In the genomic region with DNA sequence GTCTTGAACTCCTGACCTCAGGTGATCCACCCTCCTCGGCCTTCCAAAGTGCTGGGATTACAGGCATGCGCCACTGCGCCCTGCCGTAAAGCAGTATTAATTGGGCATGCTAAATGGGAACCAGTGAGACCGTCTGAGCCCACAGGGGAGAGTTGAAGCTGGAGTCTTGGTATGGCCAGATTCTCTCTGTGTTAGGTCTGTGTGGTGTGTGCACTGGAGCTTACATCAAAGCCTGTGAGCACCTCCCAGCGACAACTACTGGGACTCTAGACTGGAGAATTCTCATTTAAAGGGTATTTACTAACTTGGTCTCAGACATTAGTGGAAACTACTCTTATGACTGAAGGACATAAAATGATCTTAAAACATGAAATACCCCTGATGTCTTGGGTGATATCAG, we compare ENCODE assay signal across 20 cellular contexts. TPM values are rescaled to one million over a fixed set of nuclear protein-coding genes. Genes with fewer than 3 reads are reported as not detected.
DNase-seq lines count a peak whose midpoint lies in the region; ATAC-seq, FAIRE-seq and TF ChIP-seq lines count a peak whose summit lies in the region.
"Had no signal": no experiment of that assay in that cellular context is flagged by ENCODE, and none has a peak within 500 bp of the region (broad histone marks: within the 10 kb centered on the region; RNA-seq: fewer than 3 reads in every experiment).

No MANE protein-coding gene starts in this region.

- H3K27me3 ChIP-seq in HepG2 (ENCODE audit: control insufficient read depth in 1 of 2, insufficient read depth in 2 of 2, low read length in 2 of 2) (peaks cover 2 to 8% of the 10 kb centered on the region in 2 experiments; a peak in 1 of 5 replicates), right lobe of liver (no peaks in the 10 kb centered on the region), K562 (ENCODE audit: control insufficient read depth in 2 of 2, insufficient read depth in 2 of 2, low read length in 2 of 2) (peaks cover 4 to 21% of the 10 kb centered on the region in 2 experiments; a peak in 4 of 5 replicates), kidney epithelial cell (ENCODE audit: control insufficient read depth, insufficient read depth, low read length) (no peaks in the 10 kb centered on the region)

- WGBS in HepG2 (ENCODE audit: low lambda C conversion rate): 71% methylated on average over 6 of the region's 6 CpGs
- 67% methylated on average over 1 of the region's 6 CpGs for WGBS in right lobe of liver (ENCODE audit: insufficient coverage, low coverage, low lambda C conversion rate, missing lambda C conversion rate)
- 1% methylated on average over 6 of the region's 6 CpGs for WGBS in K562 (ENCODE audit: insufficient coverage, low coverage, missing lambda C conversion rate)

- peak; percentile 13; the same call in 1 of the 3 replicates for ATAC-seq in HepG2
- ATAC-seq in right lobe of liver: no peak
- ATAC-seq in K562: peak; percentile 65
- ATAC-seq in GM19035 (IDR thresholded peaks at IDR 0.05; ENCODE audit: unreplicated experiment): no peak
- ATAC-seq: A549 had no signal

- H3K36me3 ChIP-seq in HepG2 (replicated peaks in 1 of 2; ENCODE audit: control insufficient read depth in 1 of 2, insufficient read depth in 2 of 2, low read length in 2 of 2) (no peaks in the 10 kb centered on the region), right lobe of liver (no peaks in the 10 kb centered on the region), K562 (ENCODE audit: control insufficient read depth, insufficient read depth, low read length) (no peaks in the 10 kb centered on the region), kidney epithelial cell (ENCODE audit: control insufficient read depth, insufficient read depth, low read length) (no peaks in the 10 kb centered on the region)

- no peak for TF ChIP-seq EP300 in HepG2 (IDR thresholded peaks at IDR 0.05; ENCODE audit: low read depth in 2 of 2, low read length in 2 of 2)
- TF ChIP-seq EP300 in HepG2 (CRISPR knock-in tag; IDR thresholded peaks at IDR 0.05; ENCODE audit: borderline replicate concordance): no peak
- no peak for TF ChIP-seq EP300 in K562 (IDR thresholded peaks at IDR 0.05; ENCODE audit: low read length)

- POLR2A ChIA-PET in HepG2 (lab: Yijun Ruan, JAX): no interaction called here
- POLR2A ChIA-PET in K562 (lab: Yijun Ruan, JAX): interaction anchor here (0.5 kb wide), 1 partner anchor 365 kb away, joined by 3 read pairs; no protein-coding TSS in a partner anchor

- in situ Hi-C loops in HepG2 (cut with HindIII; ENCODE audit: extremely low pct_ligation_motif_present, low pct_unique_long_range_greater_than_20kb): no loop called here
- in situ Hi-C loops in K562 (cut with MboI): no loop called here

- CTCF ChIA-PET in HepG2 (lab: Yijun Ruan, JAX; ENCODE audit: low intra/inter-chr PET ratio, low total read pairs): no interaction called here
- CTCF ChIA-PET in K562 (lab: Yijun Ruan, JAX; ENCODE audit: low intra/inter-chr PET ratio): no interaction called here

- peaks cover 16% of the 10 kb centered on the region for H3K4me1 ChIP-seq in HepG2 (ENCODE audit: insufficient read depth, low read length)
- H3K4me1 ChIP-seq in right lobe of liver: peaks cover 0 to 4% (median 0%) of the 10 kb centered on the region in 4 donors
- H3K4me1 ChIP-seq in K562 (replicated peaks in 1 of 2; ENCODE audit: control insufficient read depth in 2 of 2, insufficient read depth in 2 of 2, low read length in 2 of 2): no peaks in the 10 kb centered on the region; a peak in 1 of 5 replicates

- no peak overlapping the region for H3K4me2 ChIP-seq in HepG2 (ENCODE audit: low read depth, low read length)
- no peak overlapping the region for H3K4me2 ChIP-seq in K562 (ENCODE audit: insufficient read depth, low read length)
- H3K4me2 ChIP-seq: A549 had no signal

- H3K9ac ChIP-seq in HepG2 (ENCODE audit: insufficient read depth, low read depth, low read length): no peak overlapping the region
- H3K9ac ChIP-seq in K562 (ENCODE audit: insufficient read depth in 1 of 2, low read depth in 2 of 2, low read length in 2 of 2): no peak overlapping the region
- H3K9ac ChIP-seq: GM23248 had no signal

- no peaks in the 10 kb centered on the region for H3K9me3 ChIP-seq in HepG2 (ENCODE audit: low read length)
- H3K9me3 ChIP-seq in right lobe of liver: no peaks in the 10 kb centered on the region
- H3K9me3 ChIP-seq in K562 (replicated peaks; ENCODE audit: control insufficient read depth, insufficient read depth, low read depth, low read length): no peaks in the 10 kb centered on the region
- H3K9me3 ChIP-seq: A549, Caco-2 had no signal

- BruUV-seq in HepG2 (replicated peaks; lab: Mats Ljungman, UMichigan): no TSS peak
- BruUV-seq in K562 (replicated peaks; lab: Mats Ljungman, UMichigan): no TSS peak

- H4K20me1 ChIP-seq in HepG2 (ENCODE audit: insufficient read depth, low read length) (no peaks in the 10 kb centered on the region), K562 (replicated peaks; ENCODE audit: control insufficient read depth, insufficient read depth, low read length) (no peaks in the 10 kb centered on the region)

- no peak overlapping the region for H3K27ac ChIP-seq in HepG2 (ENCODE audit: extremely low read length, insufficient read depth, low read length)
- no peak overlapping the region for H3K27ac ChIP-seq in right lobe of liver
- H3K27ac ChIP-seq in K562 (ENCODE audit: extremely low read depth, low read depth, low read length): no peak overlapping the region
- H3K27ac ChIP-seq: 22Rv1, A549, C4-2B, GM23248 had no signal

- no peak overlapping the region for H3K4me3 ChIP-seq in HepG2 (replicated peaks in 1 of 3; ENCODE audit: insufficient read depth in 1 of 3, low read depth in 2 of 3, low read length in 3 of 3)
- H3K4me3 ChIP-seq in right lobe of liver: no peak overlapping the region
- no peak overlapping the region for H3K4me3 ChIP-seq in K562
- no peak overlapping the region for H3K4me3 ChIP-seq in kidney epithelial cell (ENCODE audit: low read depth, low read length)
- H3K4me3 ChIP-seq: A549, GM23248 had no signal

- FAIRE-seq in HepG2 (lab: Jason Lieb, UNC) (no peak), K562 (lab: Jason Lieb, UNC) (no peak)
- FAIRE-seq: A549, D721Med, G401.6, H54 had no signal

- H3K9me1 ChIP-seq in K562 (ENCODE audit: control insufficient read depth, insufficient read depth, low read length): no peaks in the 10 kb centered on the region

- intact Hi-C loops in HepG2 (cut with micrococcal nuclease; ENCODE audit: unreplicated experiment): no loop called here
- intact Hi-C loops in right lobe of liver (cut with DNase I): no loop called here
- intact Hi-C loops in K562 (cut with micrococcal nuclease): loop anchor here (5.0 to 10.0 kb wide), 3 partner anchors 130 to 402 kb away; no protein-coding TSS in a partner anchor

- no peak for TF ChIP-seq POLR2A in HepG2 (IDR thresholded peaks at IDR 0.05; ENCODE audit: insufficient read depth in 1 of 2, low read depth in 2 of 2, low read length in 2 of 2)
- TF ChIP-seq POLR2A in right lobe of liver (IDR thresholded peaks at IDR 0.05): no peak
- TF ChIP-seq POLR2A in K562 (conservative IDR thresholded peaks at IDR 0.05): no peak

- no peak for DNase-seq in HepG2 (ENCODE audit: low spot score)
- DNase-seq in right lobe of liver: no peak
- DNase-seq in K562 (ENCODE audit: extremely low read depth in 1 of 4, low spot score in 3 of 4): peak in 1 of 4 experiments; percentile 14
- no peak for DNase-seq in kidney epithelial cell (ENCODE audit: low read depth)
- DNase-seq in NCI-H2227 treated with DMSO at 0.1 percent for 48 hours (lab: John Stamatoyannopoulos, UW): no peak
- no peak for DNase-seq in LoVo (ENCODE audit: low spot score)
- DNase-seq: AML-193; Caco-2; CD4-positive, alpha-beta T cell; GM23248; HCEC 1CT had no signal

- no peak overlapping the region for H2AFZ ChIP-seq in HepG2 (ENCODE audit: low read length)
- no peak overlapping the region for H2AFZ ChIP-seq in K562 (ENCODE audit: low read depth, low read length)
- H2AFZ ChIP-seq: GM23248 had no signal

- H3K79me2 ChIP-seq in HepG2 (ENCODE audit: insufficient read depth, low read length) (no peaks in the 10 kb centered on the region), K562 (ENCODE audit: control insufficient read depth, insufficient read depth, low read length) (no peaks in the 10 kb centered on the region)

- peak; percentile 19; the same call in 1 of the 2 replicates for TF ChIP-seq CTCF in HepG2 (CRISPR knock-in tag; IDR thresholded peaks at IDR 0.05)
- no peak for TF ChIP-seq CTCF in right lobe of liver (IDR thresholded peaks at IDR 0.05)
- peak in 2 of 3 experiments; percentile 15 to 40; a peak in 2 of 6 replicates for TF ChIP-seq CTCF in K562 (IDR thresholded peaks at IDR 0.05 in 2 of 3, conservative IDR thresholded peaks at IDR 0.05 in 1 of 3; ENCODE audit: insufficient read depth in 2 of 3, low read depth in 1 of 3, low read length in 3 of 3)
- peak; percentile 8 for TF ChIP-seq CTCF in kidney epithelial cell (IDR thresholded peaks at IDR 0.05; ENCODE audit: insufficient read depth, low read length, poor library complexity, severe bottlenecking)

- TF ChIP-seq RAD21 in HepG2 (CRISPR knock-in tag; IDR thresholded peaks at IDR 0.05) (no peak), K562 (CRISPR knock-in tag; conservative IDR thresholded peaks at IDR 0.05 in 1 of 2, IDR thresholded peaks at IDR 0.05 in 1 of 2) (peak; percentile 38 to 56)

RNA-seq across cellular contexts. Expression of a gene that starts 8.5 kb away (rescaled TPM):
- not detected in 2 replicates for total RNA-seq in HepG2 (2016; rRNA removed; fragmentation: Illumina TruSeq; extraction: Trizol)
- total RNA-seq in HepG2 (2016; cell fraction: cytosol; rRNA removed; fragmentation: Illumina TruSeq; extraction: Trizol; ENCODE audit: low read depth): not detected in 2 replicates
- not detected in 2 replicates for total RNA-seq in HepG2 (2016; cell fraction: insoluble cytoplasmic fraction; rRNA removed; fragmentation: Illumina TruSeq; extraction: Trizol)
- total RNA-seq in HepG2 (2016; cell fraction: membrane; rRNA removed; fragmentation: Illumina TruSeq; extraction: Trizol): not detected in 2 replicates
- total RNA-seq in HepG2 (2016; cell fraction: nucleus; rRNA removed; fragmentation: Illumina TruSeq; extraction: Trizol): not detected in 2 replicates
- not detected in 2 replicates for polyA plus RNA-seq in HepG2 (2011; rRNA removed)
- not detected in 2 replicates for polyA plus RNA-seq in HepG2 (2011; cell fraction: cytosol; rRNA removed)
- not detected in 2 replicates for polyA plus RNA-seq in HepG2 (2011; cell fraction: nucleus; rRNA removed)
- not detected in 2 replicates for polyA plus RNA-seq in HepG2 (2012)
- polyA plus RNA-seq in HepG2 (2016; cell fraction: cytosol; fragmentation: Illumina TruSeq; extraction: Trizol; ENCODE audit: low read depth): not detected in 2 replicates
- not detected in 2 replicates for polyA plus RNA-seq in HepG2 (2016; cell fraction: insoluble cytoplasmic fraction; fragmentation: Illumina TruSeq; extraction: Trizol; ENCODE audit: low read depth)
- polyA plus RNA-seq in HepG2 (2016; cell fraction: membrane; fragmentation: Illumina TruSeq; extraction: Trizol; ENCODE audit: low read depth): not detected in 2 replicates
- polyA plus RNA-seq in HepG2 (2016; cell fraction: nucleus; fragmentation: Illumina TruSeq; extraction: Trizol; ENCODE audit: insufficient read depth, low read depth): not detected in 2 replicates
- not detected in 2 replicates for polyA minus RNA-seq in HepG2 (2011; rRNA and poly(A)+ RNA removed; ENCODE audit: low replicate concordance)
- not detected in 2 replicates for polyA minus RNA-seq in HepG2 (2011; cell fraction: cytosol; rRNA and poly(A)+ RNA removed)
- not detected in 2 replicates for polyA minus RNA-seq in HepG2 (2011; cell fraction: nucleus; rRNA and poly(A)+ RNA removed)
- not detected for total RNA-seq in right lobe of liver
- not detected in 2 replicates for total RNA-seq in K562 (2011; cell fraction: chromatin; rRNA removed; ENCODE audit: low replicate concordance)
- not detected in 2 replicates for total RNA-seq in K562 (2011; cell fraction: nucleolus; rRNA removed)
- total RNA-seq in K562 (2011; cell fraction: nucleoplasm; rRNA removed): not detected in 2 replicates
- total RNA-seq in K562 (2014; rRNA removed): not detected in 2 replicates
- not detected in 2 replicates for total RNA-seq in K562 (2014; rRNA removed; fragmentation: Illumina TruSeq; extraction: Trizol)
- not detected in 2 replicates for total RNA-seq in K562 (2015; rRNA removed; fragmentation: Illumina TruSeq; extraction: Trizol)
- total RNA-seq in K562 (2021): not detected in 2 replicates
- not detected in 2 replicates for polyA plus RNA-seq in K562 (2011; rRNA removed)
- polyA plus RNA-seq in K562 (2011; cell fraction: cytosol; rRNA removed): not detected in 2 replicates
- not detected in 2 replicates for polyA plus RNA-seq in K562 (2011; cell fraction: nucleus; rRNA removed)
- not detected in 2 replicates for polyA plus RNA-seq in K562 (2012)
- not detected in 2 replicates for polyA plus RNA-seq in K562 (2014; fragmentation: Illumina TruSeq; extraction: Trizol)
- not detected for polyA plus RNA-seq in K562 (2014; fragmentation: Nextera tagmentation; extraction: Ambion mirVana)
- not detected in 2 replicates for polyA plus RNA-seq in K562 (2014; rRNA removed)
- not detected in 2 replicates for polyA minus RNA-seq in K562 (2011; rRNA and poly(A)+ RNA removed)
- not detected in 2 replicates for polyA minus RNA-seq in K562 (2011; cell fraction: cytosol; rRNA and poly(A)+ RNA removed)
- not detected in 2 replicates for polyA minus RNA-seq in K562 (2011; cell fraction: nucleus; rRNA and poly(A)+ RNA removed)
- total RNA-seq in kidney epithelial cell: 0.04 TPM in 1 of 2 replicates, not detected in the other
- total RNA-seq: Caco-2; CD4-positive, alpha-beta T cell; GM23248; HT-29 had no signal
- polyA plus RNA-seq: BJ, GM23248 had no signal

Comparison
In these comparisons a context has a peak if more than half of its experiments do, and no peak if none do; other contexts are left out.
1. ATAC-seq: peak in HepG2 (single experiment) and K562 (single experiment); none in right lobe of liver (0 of 4) and GM19035 (single experiment).
2. CTCF ChIP-seq: peak in HepG2 (single experiment), K562 (2 of 3) and kidney epithelial cell (single experiment); none in right lobe of liver (0 of 4).